Comparison of ENCODE assay signal across 1 cellular context in the genomic region with DNA sequence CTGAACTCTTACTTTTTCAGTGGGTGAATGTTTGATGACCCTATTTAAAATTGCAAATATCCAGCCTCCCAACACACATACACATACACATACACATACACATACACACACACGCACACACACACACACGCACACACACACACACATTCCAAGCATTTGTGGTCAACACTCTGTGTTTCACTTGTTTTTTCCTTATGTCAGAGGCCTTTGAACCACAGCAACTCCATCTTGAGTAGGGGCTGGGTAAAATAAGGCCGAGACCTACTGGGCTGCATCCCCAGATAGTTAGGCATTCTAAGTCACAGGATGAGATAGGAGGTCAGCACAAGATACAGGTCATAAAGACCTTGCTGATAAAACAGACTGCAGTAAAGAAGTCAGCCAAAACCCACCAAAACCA.
TF ChIP-seq lines count a peak whose summit lies in the region.

No MANE protein-coding gene starts in this region.

TF ChIP-seq in HEK293, 187 proteins besides CTCF, POLR2A, EP300 and RAD21:
- TF ChIP-seq, protein P1, sequence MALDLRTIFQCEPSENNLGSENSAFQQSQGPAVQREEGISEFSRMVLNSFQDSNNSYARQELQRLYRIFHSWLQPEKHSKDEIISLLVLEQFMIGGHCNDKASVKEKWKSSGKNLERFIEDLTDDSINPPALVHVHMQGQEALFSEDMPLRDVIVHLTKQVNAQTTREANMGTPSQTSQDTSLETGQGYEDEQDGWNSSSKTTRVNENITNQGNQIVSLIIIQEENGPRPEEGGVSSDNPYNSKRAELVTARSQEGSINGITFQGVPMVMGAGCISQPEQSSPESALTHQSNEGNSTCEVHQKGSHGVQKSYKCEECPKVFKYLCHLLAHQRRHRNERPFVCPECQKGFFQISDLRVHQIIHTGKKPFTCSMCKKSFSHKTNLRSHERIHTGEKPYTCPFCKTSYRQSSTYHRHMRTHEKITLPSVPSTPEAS (tag by site-specific recombination; IDR thresholded peaks at IDR 0.05): peak; percentile 80
